In genomic region chr15:34106423-34106822, GRCh38 we compare ENCODE assay signal across 35 cellular contexts.
"Had no signal": no experiment of that assay in that cellular context is flagged by ENCODE, and none has a peak within 500 bp of the region (broad histone marks: within the 10 kb centered on the region; RNA-seq: fewer than 3 reads in every experiment).

No MANE protein-coding gene starts in this region.

- H3K4me3 ChIP-seq: MG63 had no signal

- H3K27ac ChIP-seq: KMS-11 had no signal

- DNase-seq: Karpas-422, Kasumi-1, MG63, MM.1S, MV-4-11, NCI-H1048, NCI-H1092, NCI-H1092 treated with DMSO at 0.1 percent for 48 hours, NCI-H1105, NCI-H1105 treated with DMSO at 0.1 percent for 48 hours, NCI-H1417, NCI-H1417 treated with DMSO at 0.1 percent for 48 hours, NCI-H1436, NCI-H1436 treated with DMSO at 0.1 percent for 48 hours, NCI-H146, NCI-H1694, NCI-H1694 treated with DMSO at 0.1 percent for 48 hours, NCI-H187, NCI-H187 treated with DMSO at 0.1 percent for 48 hours, NCI-H1930, NCI-H2029, NCI-H2029 treated with DMSO at 0.1 percent for 48 hours, NCI-H2081, NCI-H2081 treated with DMSO at 0.1 percent for 48 hours, NCI-H2107, NCI-H2171, NCI-H2171 treated with DMSO at 0.1 percent for 48 hours, NCI-H2227 treated with DMSO at 0.1 percent for 48 hours, NCI-H226, NCI-H345, NCI-H446, NCI-H446 treated with DMSO at 0.1 percent for 48 hours, NCI-H510A, NCI-H510A treated with DMSO at 0.1 percent for 48 hours had no signal

- H3K9ac ChIP-seq: KMS-11 had no signal

- H3K36me3 ChIP-seq: MG63 had no signal

- H3K4me2 ChIP-seq: KMS-11 had no signal

- H3K9me3 ChIP-seq: MG63 had no signal

- H3K27me3 ChIP-seq: MG63 had no signal
